Comparison of ENCODE assay signal across 8 cellular contexts in the genomic region with DNA sequence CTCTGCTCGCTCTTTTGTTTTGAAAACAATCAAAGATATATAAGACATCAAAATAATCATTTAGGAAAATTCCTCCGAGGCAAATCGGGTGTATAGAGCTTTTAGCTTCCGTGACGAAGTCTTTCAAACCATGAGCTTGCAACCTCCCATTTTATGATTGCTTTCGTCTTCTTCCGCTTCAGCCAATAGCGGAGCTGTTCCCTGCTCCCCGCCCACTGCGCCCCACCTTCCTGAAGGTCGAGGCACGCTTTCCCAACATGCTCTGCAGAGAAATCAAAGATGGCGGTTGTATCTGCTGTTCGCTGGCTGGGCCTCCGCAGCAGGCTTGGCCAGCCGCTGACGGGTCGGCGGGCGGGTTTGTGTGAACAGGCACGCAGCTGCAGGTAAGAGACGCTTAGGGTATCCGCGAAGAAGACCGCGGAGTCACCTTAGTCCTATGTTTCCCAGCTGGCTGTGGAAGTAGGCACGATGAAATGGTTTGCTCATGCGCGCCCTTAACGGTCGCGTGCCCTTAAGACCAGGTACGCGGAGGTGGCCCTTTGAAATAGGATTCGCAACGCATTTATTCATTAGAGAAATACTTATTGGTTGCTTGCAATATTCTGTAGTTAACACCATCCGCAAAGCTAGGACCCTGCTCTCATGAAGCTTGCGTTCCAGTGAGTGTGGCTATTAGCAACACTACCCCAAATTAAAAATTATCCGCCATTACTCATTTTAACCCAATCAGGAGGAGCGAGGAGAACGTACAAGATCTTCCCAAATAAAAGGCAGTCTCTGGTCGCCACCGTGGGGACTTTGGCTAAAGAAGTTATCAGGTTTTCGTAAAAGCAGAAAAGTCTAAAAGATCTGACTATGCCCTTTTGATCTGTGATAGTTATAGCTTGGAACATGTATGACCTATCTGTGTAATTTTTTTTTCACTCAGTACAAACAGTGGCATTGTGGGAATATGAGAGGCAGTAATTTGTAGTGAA. TPM values are rescaled to one million over a fixed set of nuclear protein-coding genes. Genes with fewer than 3 reads are reported as not detected.
DNase-seq lines count a peak whose midpoint lies in the region; ATAC-seq and TF ChIP-seq lines count a peak whose summit lies in the region.

A gene (plus strand): TSS at position 267 of the 977 bp plus-strand sequence. CDS start 13 bp downstream, at position 280.

- H3K79me2 ChIP-seq in Loucy (ENCODE audit: insufficient read depth, low read length): peaks cover 95% of the 10 kb centered on the region

- no peaks in the 10 kb centered on the region for H3K9me2 ChIP-seq in Loucy (replicated peaks; ENCODE audit: low read depth, low read length)

- TF ChIP-seq POLR2A in Raji (IDR thresholded peaks at IDR 0.05; ENCODE audit: insufficient read depth, low read depth, low read length): peak; percentile 90

- peaks cover 22% of the 10 kb centered on the region; the same call in 1 of the 2 replicates for H3K36me3 ChIP-seq in Loucy (ENCODE audit: insufficient read depth, low read length)

- ATAC-seq in natural killer cell: peak; percentile 91 to 97 (median 91)
- ATAC-seq in stimulated activated naive CD8-positive, alpha-beta T cell treated with anti-CD3 and anti-CD28 coated beads, Interleukin-15, Interleukin-2, amounts not matched to agents 100 U/mL and 50 U/mL, for 24 hours: peak; percentile 93

- peak within 1 kb of the TSS; percentile 90 for H3K4me3 ChIP-seq in Loucy (ENCODE audit: low read length, poor library complexity, severe bottlenecking)

- peak within 1 kb of the TSS; percentile 97 for H3K4me3 Mint-ChIP-seq in natural killer cell

- peak; percentile 95 for DNase-seq in EL
- DNase-seq in H4 (ENCODE audit: low spot score): peak; percentile 96
- peak; percentile 91 for DNase-seq in activated T-helper 9 cell treated with anti-CD3 and anti-CD28 coated beads, Interleukin-2, amount 50 U/mL, for 16 hours (ENCODE audit: low read depth)
- peak; percentile 96 for DNase-seq in fibroblast of peridontal ligament (ENCODE audit: extremely low read depth)
- DNase-seq in natural killer cell: peak; percentile 85
- DNase-seq in stimulated activated naive CD8-positive, alpha-beta T cell treated with anti-CD3 and anti-CD28 coated beads, Interleukin-15, Interleukin-2, amounts not matched to agents 100 U/mL and 50 U/mL, for 24 hours: peak; percentile 93

- H3K9ac ChIP-seq in Loucy (ENCODE audit: low read depth, low read length, poor library complexity, severe bottlenecking): peak within 1 kb of the TSS; percentile 87

- no peaks in the 10 kb centered on the region for H3K27me3 ChIP-seq in Loucy (ENCODE audit: insufficient read depth, low read length, poor library complexity, severe bottlenecking)

- peaks cover 61% of the 10 kb centered on the region for H4K20me1 ChIP-seq in Loucy (ENCODE audit: insufficient read depth, low read length, poor library complexity, severe bottlenecking)

- H3F3A ChIP-seq in Loucy (ENCODE audit: low read depth): no peaks in the 10 kb centered on the region

- H3K9me3 Mint-ChIP-seq in natural killer cell: no peaks in the 10 kb centered on the region

- H3K4me1 Mint-ChIP-seq in natural killer cell: peaks cover 63 to 67% of the 10 kb centered on the region in 2 donors

- intact Hi-C loops in natural killer cell (cut with micrococcal nuclease): loop anchor here (1.0 to 10.0 kb wide), 4 partner anchors 26 to 381 kb away; a partner anchor contains a TSS

- H3K4me2 ChIP-seq in Loucy (ENCODE audit: low read depth, low read length, poor library complexity, severe bottlenecking): peak within 1 kb of the TSS; percentile 94

- TF ChIP-seq CTCF in Loucy (conservative IDR thresholded peaks at IDR 0.05; ENCODE audit: low read length) (no peak), natural killer cell (IDR thresholded peaks at IDR 0.05) (no peak)

- peaks cover 50% of the 10 kb centered on the region for H3K4me1 ChIP-seq in Loucy (ENCODE audit: insufficient read depth, low read length, poor library complexity, severe bottlenecking)

- peak within 1 kb of the TSS; percentile 92 for H2AFZ ChIP-seq in Loucy (ENCODE audit: low read length)

- H3K27ac Mint-ChIP-seq in natural killer cell: peak within 1 kb of the TSS; percentile 94 to 98

- H3K27me3 Mint-ChIP-seq in natural killer cell (ENCODE audit: low read depth in 2 of 2): no peaks in the 10 kb centered on the region

- peaks cover 9% of the 10 kb centered on the region for H3K36me3 Mint-ChIP-seq in natural killer cell

- H3K9me3 ChIP-seq in Loucy (ENCODE audit: insufficient read depth, low read depth, low read length): no peaks in the 10 kb centered on the region

RNA-seq across cellular contexts. Expression of the gene that starts here (rescaled TPM):
- total RNA-seq in H4 (2014; rRNA removed; shearing (Covaris generic)): 49.5 and 56.0 TPM in 2 replicates
- total RNA-seq in natural killer cell: 100 to 1,000 TPM; 115 to 146 (median 128) TPM

Comparison
In these comparisons a context has a peak if more than half of its experiments do, and no peak if none do; other contexts are left out.
1. Peak in every context shown above with its lines: DNase-seq, ATAC-seq and H3K4me3 ChIP-seq.